7 cellular contexts compared by ENCODE assay signal in the genomic region with DNA sequence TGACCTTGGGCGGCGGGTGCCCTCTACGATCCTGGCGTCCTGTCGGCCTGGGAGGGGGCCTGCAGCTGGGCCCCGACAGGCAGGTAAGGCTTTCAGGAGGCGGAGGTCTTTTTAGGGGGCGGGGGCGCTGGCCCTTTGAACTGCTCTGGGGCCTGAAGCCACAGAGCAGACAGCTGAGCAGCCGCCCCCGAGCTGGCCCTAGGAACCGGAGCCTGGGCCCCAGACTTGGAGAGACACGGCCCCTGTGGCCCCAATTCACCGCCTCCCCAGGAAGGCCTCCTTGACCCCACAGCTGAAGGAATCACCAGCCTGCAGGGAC. TPM values are rescaled to one million over a fixed set of nuclear protein-coding genes. Genes with fewer than 3 reads are reported as not detected.
DNase-seq lines count a peak whose midpoint lies in the region; ATAC-seq and TF ChIP-seq lines count a peak whose summit lies in the region.

No MANE protein-coding gene starts in this region.

- DNase-seq in kidney epithelial cell (ENCODE audit: low read depth): no peak
- no peak for DNase-seq in testis
- DNase-seq in NCI-H2196 treated with DMSO at 0.1 percent for 48 hours (lab: John Stamatoyannopoulos, UW; ENCODE audit: unreplicated experiment): no peak
- no peak for DNase-seq in NCI-H2227 (lab: John Stamatoyannopoulos, UW; ENCODE audit: unreplicated experiment)
- DNase-seq in NCI-H2196 (lab: John Stamatoyannopoulos, UW; ENCODE audit: unreplicated experiment): no peak

- WGBS in adipose tissue, 3 donors: 3 to 11% (median 5%) methylated on average over 5 to 14 of the region's 14 CpGs
- 10 to 11% methylated on average over 6 to 11 of the region's 14 CpGs for WGBS in testis, 2 donors

- ATAC-seq in HG03045 (IDR thresholded peaks at IDR 0.05; ENCODE audit: unreplicated experiment): peak; percentile 11

- peaks cover 19% of the 10 kb centered on the region for H3K4me1 ChIP-seq in testis

- no peaks in the 10 kb centered on the region for H3K36me3 ChIP-seq in kidney epithelial cell (ENCODE audit: control insufficient read depth, insufficient read depth, low read length)
- H3K36me3 ChIP-seq in testis (ENCODE audit: low read depth, missing control alignments): no peaks in the 10 kb centered on the region

- H3K27ac ChIP-seq in adipose tissue (ENCODE audit: low read depth, low read length) (peak overlapping the region; percentile 40), testis (peak overlapping the region; percentile 74 to 91)

- intact Hi-C loops in testis (cut with DNase I; ENCODE audit: low total_unique reads): no loop called here

- H3K27me3 ChIP-seq in kidney epithelial cell (ENCODE audit: control insufficient read depth, insufficient read depth, low read length): no peaks in the 10 kb centered on the region
- no peaks in the 10 kb centered on the region for H3K27me3 ChIP-seq in testis

- no peaks in the 10 kb centered on the region for H3K9me3 ChIP-seq in testis

- no peak for TF ChIP-seq POLR2A in testis (IDR thresholded peaks at IDR 0.05)

- TF ChIP-seq CTCF in kidney epithelial cell (IDR thresholded peaks at IDR 0.05; ENCODE audit: insufficient read depth, low read length, poor library complexity, severe bottlenecking) (no peak), testis (IDR thresholded peaks at IDR 0.05) (no peak)

- peak overlapping the region; percentile 72 for H3K4me3 ChIP-seq in kidney epithelial cell (ENCODE audit: low read depth, low read length)
- H3K4me3 ChIP-seq in testis: peak overlapping the region; percentile 77 to 78

RNA-seq across cellular contexts. Expression of a gene that starts 0.5 kb away (rescaled TPM):
- polyA plus RNA-seq in adipose tissue (10 to 100 TPM; 14.7 to 27.2 (median 18.6) TPM), testis (ENCODE audit: insufficient read depth, low read depth, low replicate concordance) (21.3 TPM)
- total RNA-seq in kidney epithelial cell (46.3 and 48.9 TPM in 2 replicates), testis (10 to 100 TPM; 14.0 to 17.0 TPM)

RNA-seq across cellular contexts. Expression of a gene that starts 23.8 kb away (rescaled TPM):
- polyA plus RNA-seq in adipose tissue: 10 to 100 TPM; 13.3 to 16.7 (median 15.4) TPM
- 25.7 and 33.5 TPM in 2 replicates for total RNA-seq in kidney epithelial cell
- 10 to 100 TPM; 28.5 to 32.8 TPM for total RNA-seq in testis
- 16.6 TPM for polyA plus RNA-seq in testis (ENCODE audit: insufficient read depth, low read depth, low replicate concordance)
